ENCODE assay signal across 8 cellular contexts in genomic region chr11:10405858-10406592, GRCh38. TPM values are rescaled to one million over a fixed set of nuclear protein-coding genes. Genes with fewer than 3 reads are reported as not detected.
DNase-seq lines count a peak whose midpoint lies in the region; ATAC-seq, FAIRE-seq and TF ChIP-seq lines count a peak whose summit lies in the region.

No MANE protein-coding gene starts in this region.

- H3K9me3 Mint-ChIP-seq in CD4-positive, alpha-beta T cell = no peaks in the 10 kb centered on the region

- no peak overlapping the region for H3K4me3 Mint-ChIP-seq in CD4-positive, alpha-beta T cell

- DNase-seq in CD4-positive, alpha-beta T cell = peak in 9 of 10 experiments; percentile 10 to 26 (median 23)
- peak; percentile 95 for DNase-seq in H4 (ENCODE audit: low spot score)
- peak; percentile 82 for DNase-seq in NCI-H2029 (lab: John Stamatoyannopoulos, UW)
- peak in 4 of 5 experiments; percentile 8 to 57 (median 18) for DNase-seq in T-helper 2 cell
- peak; percentile 89 for DNase-seq in bronchial epithelial cell (ENCODE audit: low read depth)
- DNase-seq in keratinocyte (ENCODE audit: low read depth, low spot score) = peak; percentile 58
- peak; percentile 30 to 31 for DNase-seq in stimulated activated CD4-positive, alpha-beta T cell treated with anti-CD3 and anti-CD28 coated beads, Interleukin-15, amount 100 ng/mL, for 48 hours (ENCODE audit: low read depth in 2 of 2)
- no peak for DNase-seq in GOT3 (lab: John Stamatoyannopoulos, UW)

- no peaks in the 10 kb centered on the region for H3K27me3 ChIP-seq in CD4-positive, alpha-beta T cell (ENCODE audit: control insufficient read depth, insufficient read depth, low read length)
- no peaks in the 10 kb centered on the region for H3K27me3 ChIP-seq in bronchial epithelial cell (ENCODE audit: control insufficient read depth, insufficient read depth, low read length)
- no peaks in the 10 kb centered on the region for H3K27me3 ChIP-seq in keratinocyte (ENCODE audit: control insufficient read depth, extremely low read depth, insufficient read depth, low read length)

- no peak overlapping the region for H3K27ac ChIP-seq in CD4-positive, alpha-beta T cell (ENCODE audit: low read depth, low read length)
- H3K27ac ChIP-seq in keratinocyte (ENCODE audit: control insufficient read depth, insufficient read depth, low read length) = peak overlapping the region; percentile 56

- peaks cover 19% of the 10 kb centered on the region for H3K4me1 ChIP-seq in keratinocyte (ENCODE audit: control insufficient read depth, extremely low read depth, insufficient read depth, low read length)

- intact Hi-C loops in CD4-positive, alpha-beta T cell (cut with DNase I, micrococcal nuclease) = loop anchor here (1.0 to 5.0 kb wide), 3 partner anchors 136 to 329 kb away; partner anchors contain the start of gene RNF141 (in 1 of the 2)

- no peaks in the 10 kb centered on the region for H3K9me1 ChIP-seq in keratinocyte (ENCODE audit: control insufficient read depth, extremely low read depth, insufficient read depth, low read length)

- H3K4me1 Mint-ChIP-seq in CD4-positive, alpha-beta T cell (ENCODE audit: low read depth) = peaks cover 34% of the 10 kb centered on the region

- no peaks in the 10 kb centered on the region for H3K36me3 ChIP-seq in bronchial epithelial cell (ENCODE audit: control insufficient read depth, insufficient read depth, low read length)
- H3K36me3 ChIP-seq in keratinocyte (ENCODE audit: control insufficient read depth in 2 of 2, extremely low read depth in 1 of 2, insufficient read depth in 2 of 2, low read length in 2 of 2) = no peaks in the 10 kb centered on the region

- peak; percentile 72 for TF ChIP-seq CTCF in CD4-positive, alpha-beta T cell (IDR thresholded peaks at IDR 0.05)
- TF ChIP-seq CTCF in bronchial epithelial cell (IDR thresholded peaks at IDR 0.05; ENCODE audit: insufficient read depth, low read length, severe bottlenecking) (peak; percentile 54), keratinocyte (optimal IDR thresholded peaks at IDR 0.05 in 1 of 3, IDR thresholded peaks at IDR 0.05 in 1 of 3, conservative IDR thresholded peaks at IDR 0.05 in 1 of 3; ENCODE audit: extremely low read depth in 1 of 3, insufficient read depth in 2 of 3, low read length in 3 of 3) (peak; percentile 69 to 79 (median 78))

- H3K9ac ChIP-seq in keratinocyte (ENCODE audit: control insufficient read depth, extremely low read depth, insufficient read depth, low read length) = no peak overlapping the region

- no peak overlapping the region for H3K27ac Mint-ChIP-seq in CD4-positive, alpha-beta T cell

- FAIRE-seq in bronchial epithelial cell (lab: Jason Lieb, UNC) (no peak), keratinocyte (lab: Jason Lieb, UNC) (peak; percentile 94)

- H3K27me3 Mint-ChIP-seq in CD4-positive, alpha-beta T cell = no peaks in the 10 kb centered on the region

- H3K9me3 ChIP-seq in CD4-positive, alpha-beta T cell (ENCODE audit: control insufficient read depth, low read length) = no peaks in the 10 kb centered on the region
- H3K9me3 ChIP-seq in keratinocyte (ENCODE audit: control insufficient read depth, low read depth, low read length) = no peaks in the 10 kb centered on the region

- CTCF ChIA-PET in CD4-positive, alpha-beta T cell (lab: Charles Lee) = interaction anchor here (0.6 to 1.6 kb wide), 28 partner anchors 8 to 341 kb away, joined by 3 to 17 read pairs (median 4); partner anchors contain the start of gene RNF141

- peak overlapping the region; percentile 9 for H3K4me2 ChIP-seq in keratinocyte (ENCODE audit: control insufficient read depth, extremely low read depth, insufficient read depth, low read depth, low read length)

- POLR2A ChIA-PET in CD4-positive, alpha-beta T cell (lab: Charles Lee) = interaction anchor here (0.6 to 1.3 kb wide), 4 partner anchors 135 to 323 kb away, joined by 3 to 6 read pairs (median 3); partner anchors contain the start of gene RNF141

- H4K20me1 ChIP-seq in keratinocyte (ENCODE audit: control insufficient read depth, extremely low read depth, insufficient read depth, low read length) = no peaks in the 10 kb centered on the region

- ATAC-seq in CD4-positive, alpha-beta T cell (ENCODE audit: poor library complexity) = peak; percentile 88

- no peak overlapping the region for H2AFZ ChIP-seq in keratinocyte (ENCODE audit: control insufficient read depth, low read length)

- dilution Hi-C loops in keratinocyte (cut with MboI; ENCODE audit: extremely low pct_ligation_motif_present, low sequenced_read_pairs) = no loop called here

- H3K79me2 ChIP-seq in keratinocyte (ENCODE audit: control insufficient read depth, insufficient read depth, low read length) = no peaks in the 10 kb centered on the region

- H3K4me3 ChIP-seq in bronchial epithelial cell (ENCODE audit: low read depth, low read length) (no peak overlapping the region), keratinocyte (ENCODE audit: control insufficient read depth in 2 of 3, extremely low read depth in 1 of 3, insufficient read depth in 2 of 3, low read depth in 1 of 3, low read length in 3 of 3) (no peak overlapping the region)

- no peaks in the 10 kb centered on the region for H3K36me3 Mint-ChIP-seq in CD4-positive, alpha-beta T cell (ENCODE audit: low read depth)

RNA-seq across cellular contexts. Expression of gene AMPD3, which starts 49.0 kb away (rescaled TPM):
- 10 to 100 TPM; 13.2 to 14.1 TPM for total RNA-seq in CD4-positive, alpha-beta T cell
- total RNA-seq in H4 (2014; rRNA removed; shearing (Covaris generic)) = 1.6 and 1.9 TPM in 2 replicates
- total RNA-seq in bronchial epithelial cell = 5.3 and 11.0 TPM in 2 replicates
- 11.1 to 12.5 TPM (median 11.2 TPM) in 3 replicates for polyA plus RNA-seq in keratinocyte
- 13.1 TPM for polyA plus RNA-seq in keratinocyte (2011; ENCODE audit: low read depth)
- 8.2 and 10.3 TPM in 2 replicates for polyA plus RNA-seq in keratinocyte (2011; cell fraction: cytosol; rRNA removed)
- polyA plus RNA-seq in keratinocyte (2011; cell fraction: nucleus; rRNA removed) = 21.1 and 23.1 TPM in 2 replicates
- polyA plus RNA-seq in keratinocyte (2012; ENCODE audit: low replicate concordance) = 8.3 and 15.0 TPM in 2 replicates
- 15.9 to 20.6 TPM (median 16.8 TPM) in 3 replicates for polyA minus RNA-seq in keratinocyte
- 16.9 TPM for polyA minus RNA-seq in keratinocyte (2011; cell fraction: cytosol; rRNA and poly(A)+ RNA removed)
- polyA minus RNA-seq in keratinocyte (2011; cell fraction: nucleus; rRNA and poly(A)+ RNA removed) = 23.8 and 25.1 TPM in 2 replicates
